8 cellular contexts compared by ENCODE assay signal in the genomic region with DNA sequence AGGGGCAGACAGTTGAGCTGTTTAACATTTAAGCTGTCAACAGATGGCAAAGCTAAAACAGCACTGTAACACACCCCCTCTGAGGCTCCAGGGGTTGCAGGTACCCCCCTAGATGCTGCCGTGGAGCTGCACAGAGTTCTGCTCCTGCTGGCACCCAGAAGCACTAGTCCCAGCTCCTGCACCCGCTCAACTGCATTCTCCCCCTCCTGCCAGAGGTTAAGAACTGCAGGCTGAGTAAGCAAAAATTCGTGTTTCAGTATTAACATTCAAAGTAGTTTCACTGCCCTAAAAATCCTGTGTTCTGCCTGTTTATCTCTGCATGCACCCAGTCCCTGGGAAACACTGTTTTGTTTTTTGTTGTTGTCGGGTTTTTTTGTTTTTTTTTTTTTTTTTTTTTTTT.
DNase-seq lines count a peak whose midpoint lies in the region; ATAC-seq and TF ChIP-seq lines count a peak whose summit lies in the region.

No MANE protein-coding gene starts in this region.

- no peaks in the 10 kb centered on the region; the same call in none of the 2 replicates for H3K9me3 ChIP-seq in AG04450 (ENCODE audit: control insufficient read depth, insufficient read depth, low read length)

- POLR2A ChIA-PET in AG04450 (lab: Yijun Ruan, JAX), result no interaction called here

- CTCF ChIA-PET in AG04450 (lab: Charles Lee), result no interaction called here

- H3K27ac ChIP-seq in AG04450 (ENCODE audit: low read depth, low read length), result no peak overlapping the region

- H3K4me3 ChIP-seq in AG04450 (ENCODE audit: low read depth, low read length) (no peak overlapping the region), epithelial cell of proximal tubule (ENCODE audit: low read depth, low read length) (no peak overlapping the region)

- peak; percentile 98 for ATAC-seq in GM18517 (IDR thresholded peaks at IDR 0.05; ENCODE audit: unreplicated experiment)
- ATAC-seq in HG02852 (IDR thresholded peaks at IDR 0.05; ENCODE audit: unreplicated experiment), result peak; percentile 98

- TF ChIP-seq CTCF in AG04450 (IDR thresholded peaks at IDR 0.05; ENCODE audit: low read depth, low read length), result 0 out of 2 replicates have a peak, but pooled peaks have one; percentile 17
- peak; percentile 62 for TF ChIP-seq CTCF in epithelial cell of proximal tubule (conservative IDR thresholded peaks at IDR 0.05; ENCODE audit: low read depth, low read length)

- no peak for DNase-seq in AG04450 (ENCODE audit: low read depth, low spot score)
- DNase-seq in NCI-H460 (ENCODE audit: extremely low read depth, low read depth), result peak; percentile 43
- no peak for DNase-seq in epithelial cell of proximal tubule (ENCODE audit: low read depth)
- DNase-seq in ureter (ENCODE audit: low spot score), result no peak
- no peak for DNase-seq in GOT3 (lab: John Stamatoyannopoulos, UW)
- no peak for DNase-seq in NK-92 treated with Interleukin-12 subunit alpha and Interleukin-12 subunit beta, amount 100 ng/mL, for 24 hours (lab: John Stamatoyannopoulos, UW)

- no peaks in the 10 kb centered on the region for H3K27me3 ChIP-seq in AG04450 (ENCODE audit: control insufficient read depth, insufficient read depth, low read length)
